ENCODE assay signal across 19 cellular contexts in genomic region chr17:12050646-12051225, GRCh38. TPM values are rescaled to one million over a fixed set of nuclear protein-coding genes. Genes with fewer than 3 reads are reported as not detected.
A peak's percentile ranks its signal among the peaks of the same experiment; 100 is the strongest.
DNase-seq lines count a peak whose midpoint lies in the region; ATAC-seq and TF ChIP-seq lines count a peak whose summit lies in the region.
"Had no signal": no experiment of that assay in that cellular context is flagged by ENCODE, and none has a peak within 500 bp of the region (broad histone marks: within the 10 kb centered on the region; RNA-seq: fewer than 3 reads in every experiment).

No MANE protein-coding gene starts in this region.

- H2AK5ac ChIP-seq in mesendoderm (ENCODE audit: low read length): no peak overlapping the region

- no peak for TF ChIP-seq EP300 in esophagus muscularis mucosa (IDR thresholded peaks at IDR 0.05)

- H3K4me1 ChIP-seq in GM23338 (ENCODE audit: insufficient read depth) (peaks cover 61% of the 10 kb centered on the region), esophagus muscularis mucosa (peaks cover 19 to 97% (median 90%) of the 10 kb centered on the region in 4 donors), mesendoderm (ENCODE audit: control insufficient read depth, low read depth, low read length) (peaks cover 21% of the 10 kb centered on the region), hepatocyte (ENCODE audit: insufficient read depth) (peaks cover 11% of the 10 kb centered on the region)
- H3K4me1 ChIP-seq: BLaER1 treated with 17β-estradiol and CSF1 and Interleukin-3, amounts not matched to agents 10 nM and 100 nM had no signal

- H3K9me3 ChIP-seq in T-helper 17 cell (ENCODE audit: control insufficient read depth, low read length, poor library complexity, severe bottlenecking): no peaks in the 10 kb centered on the region
- H3K9me3 ChIP-seq in esophagus muscularis mucosa: no peaks in the 10 kb centered on the region
- H3K9me3 ChIP-seq in hepatocyte (ENCODE audit: low read depth): no peaks in the 10 kb centered on the region

- H3K27ac Mint-ChIP-seq in GM23338: no peak overlapping the region; the same call in 1 of the 2 replicates
- H3K27ac Mint-ChIP-seq in T-helper 17 cell: peak overlapping the region; percentile 37

- H2BK5ac ChIP-seq in mesendoderm (ENCODE audit: low read length): no peak overlapping the region

- intact Hi-C loops in esophagus muscularis mucosa (cut with DNase I): no loop called here

- H3K27me3 ChIP-seq in GM23338 (ENCODE audit: insufficient read depth) (no peaks in the 10 kb centered on the region), esophagus muscularis mucosa (no peaks in the 10 kb centered on the region), mesendoderm (ENCODE audit: insufficient read depth, low read length, poor library complexity) (no peaks in the 10 kb centered on the region), hepatocyte (no peaks in the 10 kb centered on the region)
- H3K27me3 ChIP-seq: BLaER1 treated with 17β-estradiol and CSF1 and Interleukin-3, amounts not matched to agents 10 nM and 100 nM had no signal

- H3K36me3 ChIP-seq in GM23338 (ENCODE audit: insufficient read depth) (no peaks in the 10 kb centered on the region), esophagus muscularis mucosa (no peaks in the 10 kb centered on the region), mesendoderm (ENCODE audit: control insufficient read depth, insufficient read depth, low read length) (no peaks in the 10 kb centered on the region), hepatocyte (replicated peaks; ENCODE audit: insufficient read depth, low read depth) (no peaks in the 10 kb centered on the region)

- no peak overlapping the region for H2BK15ac ChIP-seq in mesendoderm (replicated peaks; ENCODE audit: low read depth)

- WGBS in esophagus muscularis mucosa: 47% methylated on average over 1 of the region's 1 CpG
- no CpG with 5 or more reads among the region's 1 CpG for WGBS in mesendoderm (ENCODE audit: extremely low coverage, insufficient coverage, low lambda C conversion rate)
- 92% methylated on average over 1 of the region's 1 CpG for WGBS in hepatocyte (ENCODE audit: low lambda C conversion rate, missing lambda C conversion rate)

- H3K79me2 ChIP-seq in GM23338 (replicated peaks; ENCODE audit: insufficient read depth) (peaks cover 94% of the 10 kb centered on the region), mesendoderm (ENCODE audit: control insufficient read depth, insufficient read depth, low read length) (peaks cover 43% of the 10 kb centered on the region), hepatocyte (peaks cover 99% of the 10 kb centered on the region)

- H3K23ac ChIP-seq in mesendoderm (ENCODE audit: low read length): no peak overlapping the region

- H3K56ac ChIP-seq in mesendoderm (ENCODE audit: low read length): no peak overlapping the region

- peak overlapping the region; percentile 39 for H3K18ac ChIP-seq in mesendoderm (ENCODE audit: low read length)

- DNase-seq in GM23338 (ENCODE audit: low spot score) (no peak), T-helper 17 cell (no peak), esophagus muscularis mucosa (ENCODE audit: extremely low spot score) (no peak), mesendoderm (no peak), hepatocyte (ENCODE audit: low spot score) (no peak), SW 1271 (lab: John Stamatoyannopoulos, UW) (no peak)
- no peak for DNase-seq in effector CD4-positive, alpha-beta T cell
- DNase-seq: DMS79, H7, Karpas-422, NCI-H1048, NCI-H1436, NCI-H1930, NCI-H345, NCI-H524 treated with DMSO at 0.1 percent for 48 hours had no signal

- no peak overlapping the region for H2BK120ac ChIP-seq in mesendoderm (ENCODE audit: low read depth, low read length)

- H3K9me2 ChIP-seq in GM23338 (ENCODE audit: insufficient read depth) (no peaks in the 10 kb centered on the region), hepatocyte (replicated peaks; ENCODE audit: insufficient read depth) (no peaks in the 10 kb centered on the region)

- no peak overlapping the region for H3K4ac ChIP-seq in mesendoderm (ENCODE audit: low read depth, low read length)

- TF ChIP-seq CTCF in GM23338 (conservative IDR thresholded peaks at IDR 0.05; ENCODE audit: low read depth in 2 of 2): no peak
- no peak for TF ChIP-seq CTCF in esophagus muscularis mucosa (IDR thresholded peaks at IDR 0.05)
- no peak for TF ChIP-seq CTCF in hepatocyte (IDR thresholded peaks at IDR 0.05; ENCODE audit: poor library complexity)

- peaks cover 69% of the 10 kb centered on the region for H3K4me1 Mint-ChIP-seq in GM23338
- peaks cover 55% of the 10 kb centered on the region for H3K4me1 Mint-ChIP-seq in T-helper 17 cell

- H3K4me3 ChIP-seq in GM23338 (no peak overlapping the region), esophagus muscularis mucosa (no peak overlapping the region), mesendoderm (ENCODE audit: low read length) (no peak overlapping the region), hepatocyte (no peak overlapping the region)
- H3K4me3 ChIP-seq: BLaER1 treated with 17β-estradiol and CSF1 and Interleukin-3, amounts not matched to agents 10 nM and 100 nM had no signal

- H4K20me1 ChIP-seq in GM23338 (replicated peaks; ENCODE audit: insufficient read depth) (peaks cover 2% of the 10 kb centered on the region; the same call in 1 of the 2 replicates), hepatocyte (ENCODE audit: insufficient read depth, poor library complexity, severe bottlenecking) (peaks cover 80% of the 10 kb centered on the region)

- H3K4me2 ChIP-seq in GM23338 (no peak overlapping the region), mesendoderm (ENCODE audit: low read length) (no peak overlapping the region), hepatocyte (no peak overlapping the region)
- H3K4me2 ChIP-seq: BLaER1 treated with 17β-estradiol and CSF1 and Interleukin-3, amounts not matched to agents 10 nM and 100 nM had no signal

- H3K36me3 Mint-ChIP-seq in GM23338 (ENCODE audit: low read depth) (no peaks in the 10 kb centered on the region), T-helper 17 cell (ENCODE audit: low read depth) (no peaks in the 10 kb centered on the region)

- no peaks in the 10 kb centered on the region for H3F3A ChIP-seq in GM23338 (replicated peaks; ENCODE audit: low read depth)

- H2AFZ ChIP-seq in GM23338: no peak overlapping the region
- H2AFZ ChIP-seq in hepatocyte: no peak overlapping the region

- no peak for ATAC-seq in GM23338
- ATAC-seq in T-helper 17 cell: no peak
- ATAC-seq in GM18511 (IDR thresholded peaks at IDR 0.05; ENCODE audit: unreplicated experiment): no peak

- H4K5ac ChIP-seq in mesendoderm (ENCODE audit: low read length): no peak overlapping the region

- no peaks in the 10 kb centered on the region for H3K9me3 Mint-ChIP-seq in GM23338
- H3K9me3 Mint-ChIP-seq: IgD-negative memory B cell had no signal

- H3K9ac ChIP-seq in mesendoderm (ENCODE audit: low read length): no peak overlapping the region
- H3K9ac ChIP-seq: BLaER1 treated with 17β-estradiol and CSF1 and Interleukin-3, amounts not matched to agents 10 nM and 100 nM had no signal

- H3K27ac ChIP-seq in GM23338 (ENCODE audit: low read depth) (peak overlapping the region; percentile 17; the same call in 1 of the 2 replicates), esophagus muscularis mucosa (replicated peaks in 1 of 4) (peak overlapping the region; percentile 40 to 72 (median 52)), mesendoderm (ENCODE audit: low read depth, low read length) (no peak overlapping the region), hepatocyte (no peak overlapping the region)
- H3K27ac ChIP-seq: BLaER1 treated with 17β-estradiol and CSF1 and Interleukin-3, amounts not matched to agents 10 nM and 100 nM; HL-60 had no signal

- H3K4me3 Mint-ChIP-seq in GM23338 (no peak overlapping the region), T-helper 17 cell (no peak overlapping the region)

- no peak overlapping the region for H4K8ac ChIP-seq in mesendoderm (ENCODE audit: low read depth, low read length)

- H3K27me3 Mint-ChIP-seq in GM23338 (ENCODE audit: insufficient read depth, low read depth, poor library complexity) (peaks cover 2% of the 10 kb centered on the region), T-helper 17 cell (no peaks in the 10 kb centered on the region)
- H3K27me3 Mint-ChIP-seq: IgD-negative memory B cell had no signal

- peaks cover 5% of the 10 kb centered on the region for H3K79me1 ChIP-seq in mesendoderm (ENCODE audit: low read length)

- TF ChIP-seq POLR2A in esophagus muscularis mucosa (IDR thresholded peaks at IDR 0.05; ENCODE audit: low read depth): no peak

TF ChIP-seq in GM23338, 12 proteins besides CTCF, POLR2A, EP300 and RAD21 (continues in another document):
- TF ChIP-seq NANOG (IDR thresholded peaks at IDR 0.05; ENCODE audit: borderline replicate concordance) (no peak), JUNB (IDR thresholded peaks at IDR 0.05; ENCODE audit: unreplicated experiment) (no peak)

RNA-seq across cellular contexts. Expression of gene MAP2K4, which starts 30.1 kb away (rescaled TPM):
- total RNA-seq in GM23338 (2014; rRNA removed; shearing (Covaris generic)): 36.4 and 36.9 TPM in 2 replicates
- polyA plus RNA-seq in GM23338 (2016; fragmentation: Nextera tagmentation; extraction: Ambion mirVana) (23.3 and 25.3 TPM in 2 replicates), hepatocyte (36.2 and 38.5 TPM in 2 replicates)
- total RNA-seq in T-helper 17 cell (10 to 100 TPM; 23.6 to 27.0 TPM), esophagus muscularis mucosa (10 to 100 TPM; 23.1 to 31.9 (median 31.0) TPM), hepatocyte (53.6 and 57.0 TPM in 2 replicates)
- 23.6 TPM for polyA plus RNA-seq in mesendoderm (2013, experiment 1 of 2)
- polyA plus RNA-seq in mesendoderm (2013, experiment 2 of 2): 23.7 TPM

RNA-seq across cellular contexts. Expression of gene ZNF18, which starts 53.5 kb away (rescaled TPM):
- 9.2 and 9.8 TPM in 2 replicates for total RNA-seq in GM23338 (2014; rRNA removed; shearing (Covaris generic))
- polyA plus RNA-seq in GM23338 (2016; fragmentation: Nextera tagmentation; extraction: Ambion mirVana) (5.9 TPM in 2 replicates), hepatocyte (6.7 and 7.3 TPM in 2 replicates)
- total RNA-seq in T-helper 17 cell (10 to 100 TPM; 13.9 to 15.0 TPM), esophagus muscularis mucosa (10 to 100 TPM in 1 of 4 donors, 1 to 10 TPM in 3; 5.0 to 10.8 (median 7.6) TPM), hepatocyte (7.3 and 9.5 TPM in 2 replicates)
- 5.4 TPM for polyA plus RNA-seq in mesendoderm (2013, experiment 1 of 2)
- 5.6 TPM for polyA plus RNA-seq in mesendoderm (2013, experiment 2 of 2)

Comparison
In these comparisons a context has a peak if more than half of its experiments do, and no peak if none do; other contexts are left out.
1. H3K27ac ChIP-seq: peak in GM23338 (single experiment) and esophagus muscularis mucosa (4 of 4); none in mesendoderm (single experiment) and hepatocyte (single experiment).